Comparison of ENCODE assay signal across 10 cellular contexts in genomic region chr11:20162824-20163777, GRCh38. TPM values are rescaled to one million over a fixed set of nuclear protein-coding genes. Genes with fewer than 3 reads are reported as not detected.
DNase-seq lines count a peak whose midpoint lies in the region; ATAC-seq lines count a peak whose summit lies in the region.
"Had no signal": no experiment of that assay in that cellular context is flagged by ENCODE, and none has a peak within 500 bp of the region (broad histone marks: within the 10 kb centered on the region; RNA-seq: fewer than 3 reads in every experiment).

No MANE protein-coding gene starts in this region.

- no peak for ATAC-seq in HG02885 (IDR thresholded peaks at IDR 0.05; ENCODE audit: poor library complexity, unreplicated experiment)

- DNase-seq in AG20443 (ENCODE audit: low spot score) = peak; percentile 63
- DNase-seq in LHCN-M2 (ENCODE audit: low read depth) = peak; percentile 12
- DNase-seq in dermis blood vessel endothelial cell = peak; percentile 40
- peak; percentile 37 for DNase-seq in myocyte (ENCODE audit: low read depth)
- no peak for DNase-seq in nucleus accumbens (lab: John Stamatoyannopoulos, UW)
- no peak for DNase-seq in CD1c-positive myeloid dendritic cell (ENCODE audit: extremely low spot score)
- no peak for DNase-seq in NCI-H1417 (lab: John Stamatoyannopoulos, UW)

RNA-seq across cellular contexts. Expression of gene DBX1, which starts 2.8 kb away (rescaled TPM):
- total RNA-seq in LHCN-M2 (2014; rRNA removed) (not detected in 2 replicates), dermis blood vessel endothelial cell (not detected in 2 replicates), myocyte (not detected in 2 replicates)
- polyA plus RNA-seq in LHCN-M2 (2012) = not detected
- polyA plus RNA-seq in myocyte (2012) = not detected
- total RNA-seq: OCI-LY7, subcutaneous adipose tissue had no signal

Comparison
In these comparisons a context has a peak if more than half of its experiments do, and no peak if none do; other contexts are left out.
1. DNase-seq: peak in AG20443 (single experiment), LHCN-M2 (single experiment), dermis blood vessel endothelial cell (single experiment) and myocyte (single experiment); none in nucleus accumbens (0 of 56), CD1c-positive myeloid dendritic cell (single experiment) and NCI-H1417 (0 of 3).